In genomic region chr9:125356032-125356431, GRCh38 we compare ENCODE assay signal across 22 cellular contexts.
"Had no signal": no experiment of that assay in that cellular context is flagged by ENCODE, and none has a peak within 500 bp of the region (broad histone marks: within the 10 kb centered on the region; RNA-seq: fewer than 3 reads in every experiment).

No MANE protein-coding gene starts in this region.

- H3K4me1 ChIP-seq: gastrocnemius medialis, pancreas, right lobe of liver, tibial nerve, upper lobe of left lung had no signal

- H3K4me3 ChIP-seq: gastrocnemius medialis, lung, mucosa of descending colon, pancreas, right lobe of liver, thoracic aorta, tibial nerve, upper lobe of left lung had no signal

- H3K27ac ChIP-seq: gastrocnemius medialis, neutrophil, pancreas, right lobe of liver, thoracic aorta, tibial nerve, upper lobe of left lung had no signal

- H3K27me3 Mint-ChIP-seq: naive B cell; natural killer cell treated with Interleukin-12 subunit alpha and Interleukin-12 subunit beta and Interleukin-15 and Interleukin-18, amount 100 ng/mL, for 72 hours had no signal

- H3K27ac Mint-ChIP-seq: mesothelial cell of epicardium; natural killer cell treated with Interleukin-12 subunit alpha and Interleukin-12 subunit beta and Interleukin-15 and Interleukin-18, amount 100 ng/mL, for 72 hours had no signal

- DNase-seq: cortex of kidney; foreskin fibroblast; gastrocnemius medialis; kidney; mesenchymal stem cell; mucosa of descending colon; naive B cell; pancreas; right lobe of liver; small intestine; stimulated activated CD4-positive, alpha-beta T cell treated with anti-CD3 and anti-CD28 coated beads, Interleukin-15, amount 100 ng/mL, for 24 hours; stimulated activated CD4-positive, alpha-beta T cell treated with anti-CD3 and anti-CD28 coated beads, Interleukin-2, amount 100 ng/mL, for 48 hours; stimulated activated naive CD4-positive, alpha-beta T cell treated with Interleukin-2 at 50 U/mL for 16 hours; upper lobe of left lung had no signal

- H3K9me3 ChIP-seq: gastrocnemius medialis, mucosa of descending colon, neutrophil, pancreas, right lobe of liver, thoracic aorta, tibial nerve, upper lobe of left lung had no signal

- H3K4me1 Mint-ChIP-seq: neural crest cell had no signal

- ATAC-seq: gastrocnemius medialis; left lobe of liver; mucosa of descending colon; natural killer cell treated with Interleukin-12 subunit alpha and Interleukin-12 subunit beta and Interleukin-15 and Interleukin-18, amount 100 ng/mL, for 72 hours; pancreas; right lobe of liver had no signal

- H3K9me3 Mint-ChIP-seq: naive B cell; natural killer cell treated with Interleukin-12 subunit alpha and Interleukin-12 subunit beta and Interleukin-15 and Interleukin-18, amount 100 ng/mL, for 72 hours had no signal

- H3K27me3 ChIP-seq: gastrocnemius medialis, neutrophil, pancreas, right lobe of liver, tibial nerve, upper lobe of left lung had no signal

- H3K4me3 Mint-ChIP-seq: mesothelial cell of epicardium; naive B cell; natural killer cell treated with Interleukin-12 subunit alpha and Interleukin-12 subunit beta and Interleukin-15 and Interleukin-18, amount 100 ng/mL, for 72 hours; neural crest cell had no signal
